In the genomic region with DNA sequence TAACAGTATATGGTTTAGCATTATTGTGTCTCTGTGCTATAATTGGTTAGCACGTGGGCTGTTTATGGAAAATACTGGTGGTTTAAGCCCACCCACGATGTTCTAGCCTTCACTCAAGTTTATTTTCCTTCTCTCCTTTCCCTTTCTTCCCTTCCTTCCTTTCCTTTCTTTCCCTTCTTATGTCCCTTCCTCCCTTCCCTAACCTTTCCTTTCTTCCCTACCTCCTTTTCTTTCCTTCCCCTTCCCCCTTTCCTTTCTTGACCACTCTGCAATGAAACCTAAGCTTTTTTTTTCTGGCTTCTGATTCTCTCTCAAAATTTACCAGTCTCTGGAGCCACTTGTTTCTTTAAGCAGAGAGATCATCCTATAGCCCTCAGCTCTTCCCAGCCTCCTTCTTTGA, we compare ENCODE assay signal across 2 cellular contexts.
TF ChIP-seq lines count a peak whose summit lies in the region.

No MANE protein-coding gene starts in this region.

TF ChIP-seq in HepG2, 621 proteins besides CTCF, POLR2A, EP300 and RAD21:
- no peak for TF ChIP-seq SSRP1 (CRISPR knock-in tag; IDR thresholded peaks at IDR 0.05)
- TF ChIP-seq, protein P1, sequence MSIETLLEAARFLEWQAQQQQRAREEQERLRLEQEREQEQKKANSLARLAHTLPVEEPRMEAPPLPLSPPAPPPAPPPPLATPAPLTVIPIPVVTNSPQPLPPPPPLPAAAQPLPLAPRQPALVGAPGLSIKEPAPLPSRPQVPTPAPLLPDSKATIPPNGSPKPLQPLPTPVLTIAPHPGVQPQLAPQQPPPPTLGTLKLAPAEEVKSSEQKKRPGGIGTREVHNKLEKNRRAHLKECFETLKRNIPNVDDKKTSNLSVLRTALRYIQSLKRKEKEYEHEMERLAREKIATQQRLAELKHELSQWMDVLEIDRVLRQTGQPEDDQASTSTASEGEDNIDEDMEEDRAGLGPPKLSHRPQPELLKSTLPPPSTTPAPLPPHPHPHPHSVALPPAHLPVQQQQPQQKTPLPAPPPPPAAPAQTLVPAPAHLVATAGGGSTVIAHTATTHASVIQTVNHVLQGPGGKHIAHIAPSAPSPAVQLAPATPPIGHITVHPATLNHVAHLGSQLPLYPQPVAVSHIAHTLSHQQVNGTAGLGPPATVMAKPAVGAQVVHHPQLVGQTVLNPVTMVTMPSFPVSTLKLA (IDR thresholded peaks at IDR 0.05): 0 out of 2 replicates have a peak, but pooled peaks have one; percentile 43

TF ChIP-seq in H1, 55 proteins besides CTCF, POLR2A, EP300 and RAD21:
- no peak for TF ChIP-seq HDAC2 (IDR thresholded peaks at IDR 0.05; ENCODE audit: borderline replicate concordance in 1 of 2, low read depth in 2 of 2, low read length in 2 of 2)
- no peak for TF ChIP-seq SP1 (IDR thresholded peaks at IDR 0.05; ENCODE audit: low read depth, low read length)
- no peak for TF ChIP-seq TAF1 (IDR thresholded peaks at IDR 0.05; ENCODE audit: low read depth, low read length)
- TF ChIP-seq, protein P2, sequence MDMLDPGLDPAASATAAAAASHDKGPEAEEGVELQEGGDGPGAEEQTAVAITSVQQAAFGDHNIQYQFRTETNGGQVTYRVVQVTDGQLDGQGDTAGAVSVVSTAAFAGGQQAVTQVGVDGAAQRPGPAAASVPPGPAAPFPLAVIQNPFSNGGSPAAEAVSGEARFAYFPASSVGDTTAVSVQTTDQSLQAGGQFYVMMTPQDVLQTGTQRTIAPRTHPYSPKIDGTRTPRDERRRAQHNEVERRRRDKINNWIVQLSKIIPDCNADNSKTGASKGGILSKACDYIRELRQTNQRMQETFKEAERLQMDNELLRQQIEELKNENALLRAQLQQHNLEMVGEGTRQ (IDR thresholded peaks at IDR 0.05; ENCODE audit: low read length): no peak
- TF ChIP-seq CEBPB (IDR thresholded peaks at IDR 0.05; ENCODE audit: low read depth, low read length): no peak
